ENCODE assay signal across 13 cellular contexts in the genomic region with DNA sequence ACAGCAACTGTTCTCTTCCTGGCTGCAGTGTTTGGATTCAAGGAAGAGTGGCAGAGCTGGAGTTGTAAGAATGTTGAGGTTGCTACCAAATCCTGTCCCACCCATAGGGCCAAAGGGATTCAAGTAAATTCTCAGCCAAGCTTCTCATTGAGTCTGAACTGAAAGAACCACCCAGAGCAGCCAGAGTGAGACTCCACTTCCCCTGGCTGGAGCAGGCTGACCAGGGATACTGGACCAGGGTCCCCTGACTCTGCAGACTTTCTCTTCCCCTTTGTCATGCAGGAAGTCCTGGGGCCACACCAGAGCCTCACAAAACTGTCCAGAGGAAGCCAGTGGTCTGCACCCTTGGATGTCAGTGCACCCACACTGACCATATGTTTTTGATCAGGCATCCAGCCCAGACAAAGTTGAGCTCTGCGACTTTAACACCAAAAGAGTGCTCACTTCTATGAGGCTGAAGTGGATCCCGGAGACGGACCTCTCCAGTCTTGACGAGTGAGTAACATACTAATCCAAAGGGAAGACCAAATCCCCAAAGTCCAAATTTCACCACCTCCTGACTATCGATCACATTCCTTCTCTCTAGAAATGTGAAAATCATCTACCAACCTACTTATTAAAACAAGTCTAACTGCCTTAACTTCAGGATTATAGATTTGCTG. TPM values are rescaled to one million over a fixed set of nuclear protein-coding genes. Genes with fewer than 3 reads are reported as not detected.
DNase-seq lines count a peak whose midpoint lies in the region; ATAC-seq and TF ChIP-seq lines count a peak whose summit lies in the region.
"Had no signal": no experiment of that assay in that cellular context is flagged by ENCODE, and none has a peak within 500 bp of the region (broad histone marks: within the 10 kb centered on the region; RNA-seq: fewer than 3 reads in every experiment).

No MANE protein-coding gene starts in this region.

- H3K4me1 ChIP-seq in BLaER1 treated with 17β-estradiol and CSF1 and Interleukin-3, amounts not matched to agents 10 nM and 100 nM: peaks cover 36 to 77% (median 72%) of the 10 kb centered on the region in 10 experiments

- no peak for TF ChIP-seq CTCF in foreskin fibroblast (IDR thresholded peaks at IDR 0.05; ENCODE audit: low read depth, low read length)

- H3K27ac ChIP-seq in BLaER1 treated with 17β-estradiol and CSF1 and Interleukin-3, amounts not matched to agents 10 nM and 100 nM: peak overlapping the region in 2 of 11 experiments; percentile 19 to 25; a peak in 2 of 22 replicates
- H3K27ac ChIP-seq: brain microvascular endothelial cell had no signal

- no peak overlapping the region for H3K4me3 ChIP-seq in BLaER1 treated with 17β-estradiol and CSF1 and Interleukin-3, amounts not matched to agents 10 nM and 100 nM
- H3K4me3 ChIP-seq in foreskin fibroblast (ENCODE audit: low read depth in 1 of 2, low read length in 2 of 2): peak overlapping the region; percentile 80 to 92

- ATAC-seq in GM18909 (IDR thresholded peaks at IDR 0.05; ENCODE audit: poor library complexity, unreplicated experiment) (no peak), HG03039 (IDR thresholded peaks at IDR 0.05; ENCODE audit: unreplicated experiment) (no peak), HG02798 (IDR thresholded peaks at IDR 0.05; ENCODE audit: poor library complexity, unreplicated experiment) (no peak), GM19395 (IDR thresholded peaks at IDR 0.05; ENCODE audit: unreplicated experiment) (no peak)
- ATAC-seq: CD8-positive, alpha-beta T cell had no signal

- peak; percentile 48 for DNase-seq in RPMI7951 (ENCODE audit: low read depth)
- DNase-seq in foreskin fibroblast: peak; percentile 60 to 80
- DNase-seq in pons (ENCODE audit: low spot score): peak; percentile 57
- DNase-seq: brain microvascular endothelial cell; CD8-positive, alpha-beta T cell; NCI-H69; SIG-M5; stimulated activated CD4-positive, alpha-beta T cell treated with anti-CD3 and anti-CD28 coated beads, Interleukin-12 subunit alpha, Interleukin-12 subunit beta, amount 100 ng/mL, for 4 hours had no signal

- peaks cover 0 to 86% (median 4%) of the 10 kb centered on the region in 11 experiments; a peak in 10 of 22 replicates for H4K20me1 ChIP-seq in BLaER1 treated with 17β-estradiol and CSF1 and Interleukin-3, amounts not matched to agents 10 nM and 100 nM

- no peaks in the 10 kb centered on the region for H3K27me3 ChIP-seq in BLaER1 treated with 17β-estradiol and CSF1 and Interleukin-3, amounts not matched to agents 10 nM and 100 nM
- H3K27me3 ChIP-seq: brain microvascular endothelial cell had no signal

- peaks cover 0 to 46% (median 0%) of the 10 kb centered on the region in 11 experiments; a peak in 9 of 22 replicates for H3K36me3 ChIP-seq in BLaER1 treated with 17β-estradiol and CSF1 and Interleukin-3, amounts not matched to agents 10 nM and 100 nM
- H3K36me3 ChIP-seq: brain microvascular endothelial cell had no signal

- H3K4me2 ChIP-seq in BLaER1 treated with 17β-estradiol and CSF1 and Interleukin-3, amounts not matched to agents 10 nM and 100 nM: peak overlapping the region; percentile 47 to 94 (median 83)

- H3K9me3 ChIP-seq in BLaER1 treated with 17β-estradiol and CSF1 and Interleukin-3, amounts not matched to agents 10 nM and 100 nM (replicated peaks in 1 of 11): peaks cover 0 to 7% (median 0%) of the 10 kb centered on the region in 11 experiments; a peak in 1 of 22 replicates

- peak overlapping the region in 5 of 11 experiments; percentile 4 to 52 (median 14); a peak in 5 of 22 replicates for H3K9ac ChIP-seq in BLaER1 treated with 17β-estradiol and CSF1 and Interleukin-3, amounts not matched to agents 10 nM and 100 nM

RNA-seq across cellular contexts. Expression of a gene that starts 4.1 kb away (rescaled TPM):
- total RNA-seq in RPMI7951 (2014; rRNA removed; shearing (Covaris generic)): 5.9 and 8.4 TPM in 2 replicates

RNA-seq across cellular contexts. Expression of a gene that starts 21.5 kb away (rescaled TPM):
- 13.6 and 16.4 TPM in 2 replicates for total RNA-seq in RPMI7951 (2014; rRNA removed; shearing (Covaris generic))

Comparison
In these comparisons a context has a peak if more than half of its experiments do, and no peak if none do; other contexts are left out.
1. H3K4me3 ChIP-seq: peak in foreskin fibroblast (2 of 2); none in BLaER1 treated with 17β-estradiol and CSF1 and Interleukin-3, amounts not matched to agents 10 nM and 100 nM (0 of 10).
2. Peak in every context shown above with its lines, with median percentiles within 50 percentile points of each other: DNase-seq.